Comparison of ENCODE assay signal across 16 cellular contexts in the genomic region with DNA sequence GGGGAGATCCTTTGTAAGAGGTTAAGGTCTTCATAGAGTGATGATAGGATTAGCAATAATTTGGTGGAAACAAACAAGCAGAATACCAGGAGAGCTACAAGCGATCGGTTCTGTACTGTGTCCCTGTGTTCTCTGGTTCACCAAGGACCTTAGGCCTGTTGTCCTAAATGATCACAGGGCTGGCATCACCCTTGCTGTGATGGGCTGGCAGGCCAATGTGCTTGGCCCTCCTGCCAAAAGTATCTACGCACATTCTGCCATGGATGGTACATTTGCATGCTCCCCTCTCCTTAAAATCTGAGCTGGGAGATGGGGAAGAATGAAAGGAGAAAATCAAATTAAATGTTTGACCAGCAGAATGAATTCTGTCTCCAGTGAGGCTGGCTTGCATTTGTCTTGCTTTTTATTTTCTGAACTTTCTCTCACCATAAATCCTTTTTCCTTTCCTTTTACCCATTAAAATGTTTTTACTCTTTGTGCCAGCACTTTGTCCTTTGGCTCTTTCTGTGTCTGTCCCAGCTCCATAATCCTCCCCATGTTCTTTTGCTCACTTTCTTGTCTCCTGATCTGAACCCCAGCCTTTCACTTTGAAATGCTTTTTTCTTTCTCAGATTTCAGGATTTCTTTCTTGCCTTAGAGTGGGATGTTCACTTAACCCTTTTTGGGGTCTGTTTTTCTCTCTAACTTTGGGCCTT. TPM values are rescaled to one million over a fixed set of nuclear protein-coding genes. Genes with fewer than 3 reads are reported as not detected.
DNase-seq lines count a peak whose midpoint lies in the region; ATAC-seq and TF ChIP-seq lines count a peak whose summit lies in the region.
"Had no signal": no experiment of that assay in that cellular context is flagged by ENCODE, and none has a peak within 500 bp of the region (broad histone marks: within the 10 kb centered on the region; RNA-seq: fewer than 3 reads in every experiment).

No MANE protein-coding gene starts in this region.

- H3K9ac ChIP-seq in IMR-90 (ENCODE audit: low read depth, low read length), result no peak overlapping the region
- no peak overlapping the region for H3K9ac ChIP-seq in mesendoderm (ENCODE audit: low read length)
- no peak overlapping the region for H3K9ac ChIP-seq in stomach smooth muscle (ENCODE audit: low read length in 2 of 2)

- no peaks in the 10 kb centered on the region for H3K9me3 ChIP-seq in IMR-90 (ENCODE audit: control insufficient read depth, insufficient read depth, low read length)
- no peaks in the 10 kb centered on the region for H3K9me3 ChIP-seq in stomach smooth muscle (ENCODE audit: control insufficient read depth in 2 of 2, low read length in 2 of 2)
- no peaks in the 10 kb centered on the region for H3K9me3 ChIP-seq in HAP-1

- no peak overlapping the region for H3K4me2 ChIP-seq in IMR-90 (ENCODE audit: low read depth, low read length)
- no peak overlapping the region for H3K4me2 ChIP-seq in mesendoderm (ENCODE audit: low read length)

- H2AK5ac ChIP-seq in IMR-90 (ENCODE audit: low read depth, low read length) (peak overlapping the region; percentile 56; the same call in 1 of the 2 replicates), mesendoderm (ENCODE audit: low read length) (no peak overlapping the region)

- CTCF ChIA-PET in IMR-90 (lab: Yijun Ruan, JAX), result no interaction called here

- H3K27ac ChIP-seq in IMR-90 (ENCODE audit: insufficient read depth, low read length) (no peak overlapping the region), coronary artery (peak overlapping the region; percentile 39 to 61), mesendoderm (ENCODE audit: low read depth, low read length) (no peak overlapping the region), stomach smooth muscle (ENCODE audit: low read length) (peak overlapping the region; percentile 24)

- POLR2A ChIA-PET in IMR-90 (lab: Charles Lee; ENCODE audit: unreplicated experiment), result no interaction called here

- in situ Hi-C loops in IMR-90 (cut with MboI; ENCODE audit: low sequenced_read_pairs) (loop anchor here (10.0 kb wide), 1 partner anchor 174 kb away; no protein-coding TSS in a partner anchor), HAP-1 (cut with MboI; ENCODE audit: low sequenced_read_pairs) (loop anchor here (10.0 kb wide), 1 partner anchor 174 kb away; no protein-coding TSS in a partner anchor)

- intact Hi-C loops in IMR-90 (cut with micrococcal nuclease), result loop anchor here (2.0 to 10.0 kb wide), 2 partner anchors 50 to 1196 kb away; no protein-coding TSS in a partner anchor

- DNase-seq in IMR-90 (no peak), coronary artery (ENCODE audit: low spot score) (no peak), mesendoderm (no peak), mucosa of gallbladder (ENCODE audit: low spot score) (no peak), KG1 (lab: John Stamatoyannopoulos, UW) (no peak), HAP-1 (ENCODE audit: low spot score in 2 of 2) (no peak)
- DNase-seq: activated CD4-positive, CD25-positive, alpha-beta regulatory T cell; activated naive CD4-positive, alpha-beta T cell treated with anti-CD3 and anti-CD28 coated beads, Interleukin-2, amount 50 U/mL, for 16 hours; HCEC 1CT; NCI-H1417 treated with DMSO at 0.1 percent for 48 hours; NCI-H510A treated with DMSO at 0.1 percent for 48 hours; stimulated activated CD4-positive, alpha-beta T cell treated with anti-CD3 and anti-CD28 coated beads, Interleukin-4, amount 100 ng/mL, for 24 hours; SW 1271 had no signal

- no peak for TF ChIP-seq RAD21 in IMR-90 (IDR thresholded peaks at IDR 0.05; ENCODE audit: low read length)

- dilution Hi-C loops in IMR-90 (cut with HindIII; ENCODE audit: low sequenced_read_pairs, unreplicated experiment), result no loop called here

- TF ChIP-seq POLR2A in IMR-90 (IDR thresholded peaks at IDR 0.05; ENCODE audit: low read depth, low read length), result no peak

- H4K5ac ChIP-seq in IMR-90 (ENCODE audit: low read depth, low read length) (no peak overlapping the region; the same call in 1 of the 2 replicates), mesendoderm (ENCODE audit: low read length) (no peak overlapping the region)

- peaks cover 17% of the 10 kb centered on the region for H3K79me2 ChIP-seq in mesendoderm (ENCODE audit: control insufficient read depth, insufficient read depth, low read length)

- H3K4me1 ChIP-seq in IMR-90 (ENCODE audit: control insufficient read depth, insufficient read depth, low read length) (peaks cover 20% of the 10 kb centered on the region), mesendoderm (ENCODE audit: control insufficient read depth, low read depth, low read length) (peaks cover 8% of the 10 kb centered on the region), stomach smooth muscle (ENCODE audit: control insufficient read depth, insufficient read depth, low read length) (peaks cover 63% of the 10 kb centered on the region), HAP-1 (peaks cover 23% of the 10 kb centered on the region)

- H2BK5ac ChIP-seq in IMR-90 (ENCODE audit: low read depth, low read length, poor library complexity, severe bottlenecking) (no peak overlapping the region), mesendoderm (ENCODE audit: low read length) (no peak overlapping the region)

- H2BK15ac ChIP-seq in IMR-90 (ENCODE audit: low read depth, low read length) (no peak overlapping the region; the same call in 2 of the 3 replicates), mesendoderm (replicated peaks; ENCODE audit: low read depth) (no peak overlapping the region)

- H3K79me1 ChIP-seq in IMR-90 (ENCODE audit: low read depth in 1 of 2, low read length in 2 of 2) (peaks cover 8 to 23% of the 10 kb centered on the region in 2 experiments; a peak in 3 of 4 replicates), mesendoderm (ENCODE audit: low read length) (peaks cover 12% of the 10 kb centered on the region)

- TF ChIP-seq CTCF in IMR-90 (conservative IDR thresholded peaks at IDR 0.05; ENCODE audit: low read depth, low read length) (no peak), coronary artery (IDR thresholded peaks at IDR 0.05) (no peak)

- H3K18ac ChIP-seq in IMR-90 (ENCODE audit: low read depth, low read length) (no peak overlapping the region), mesendoderm (ENCODE audit: low read length) (peak overlapping the region; percentile 32)

- H3K56ac ChIP-seq in IMR-90 (ENCODE audit: extremely low read depth, insufficient read depth, low read length), result no peak overlapping the region
- H3K56ac ChIP-seq in mesendoderm (ENCODE audit: low read length), result peak overlapping the region; percentile 11

- no TSS peak for BruUV-seq in IMR-90 (replicated peaks; lab: Mats Ljungman, UMichigan)

- H2AFZ ChIP-seq in IMR-90 (replicated peaks; ENCODE audit: low read length, poor library complexity), result no peak overlapping the region

- H3K23ac ChIP-seq in IMR-90 (ENCODE audit: low read depth, low read length) (no peak overlapping the region), mesendoderm (ENCODE audit: low read length) (no peak overlapping the region)

- H3K36me3 ChIP-seq in IMR-90 (ENCODE audit: control insufficient read depth, insufficient read depth, low read length), result peaks cover 5% of the 10 kb centered on the region; the same call in 1 of the 2 replicates
- no peaks in the 10 kb centered on the region for H3K36me3 ChIP-seq in mesendoderm (ENCODE audit: control insufficient read depth, insufficient read depth, low read length)
- H3K36me3 ChIP-seq in stomach smooth muscle (ENCODE audit: control insufficient read depth in 2 of 2, insufficient read depth in 2 of 2, low read length in 2 of 2), result peaks cover 0 to 4% of the 10 kb centered on the region in 2 donors
- H3K36me3 ChIP-seq in HAP-1 (replicated peaks), result no peaks in the 10 kb centered on the region

- no peak overlapping the region for H3K4me3 ChIP-seq in IMR-90 (ENCODE audit: insufficient read depth, low read depth, low read length)
- H3K4me3 ChIP-seq in coronary artery, result no peak overlapping the region
- H3K4me3 ChIP-seq in mesendoderm (ENCODE audit: low read length), result no peak overlapping the region
- H3K4me3 ChIP-seq in stomach smooth muscle (ENCODE audit: low read length in 2 of 2), result no peak overlapping the region
- no peak overlapping the region for H3K4me3 ChIP-seq in HAP-1
- H3K4me3 ChIP-seq: K562 had no signal

- peak overlapping the region; percentile 34; the same call in 1 of the 2 replicates for H4K91ac ChIP-seq in IMR-90 (ENCODE audit: insufficient read depth, low read depth, low read length)

- H2BK120ac ChIP-seq in IMR-90 (ENCODE audit: low read depth, low read length) (no peak overlapping the region), mesendoderm (ENCODE audit: low read depth, low read length) (no peak overlapping the region)

- H3K9me1 ChIP-seq in IMR-90 (ENCODE audit: insufficient read depth, low read length), result peaks cover 9% of the 10 kb centered on the region

- H4K8ac ChIP-seq in IMR-90 (ENCODE audit: low read depth in 2 of 2, low read length in 2 of 2) (no peak overlapping the region), mesendoderm (ENCODE audit: low read depth, low read length) (no peak overlapping the region)

- H3K27me3 ChIP-seq in IMR-90 (ENCODE audit: control insufficient read depth, insufficient read depth, low read length) (no peaks in the 10 kb centered on the region), mesendoderm (ENCODE audit: insufficient read depth, low read length, poor library complexity) (no peaks in the 10 kb centered on the region), stomach smooth muscle (ENCODE audit: control insufficient read depth in 1 of 2, insufficient read depth in 2 of 2, low read length in 2 of 2) (no peaks in the 10 kb centered on the region), HAP-1 (ENCODE audit: low read depth) (no peaks in the 10 kb centered on the region)

- no peaks in the 10 kb centered on the region for H4K20me1 ChIP-seq in IMR-90 (ENCODE audit: insufficient read depth, low read length)

- H2BK20ac ChIP-seq in IMR-90 (ENCODE audit: low read depth, low read length), result no peak overlapping the region

- H3K4ac ChIP-seq in IMR-90 (ENCODE audit: low read depth, low read length) (peak overlapping the region; percentile 7; the same call in 1 of the 2 replicates), mesendoderm (ENCODE audit: low read depth, low read length) (no peak overlapping the region)

- WGBS in IMR-90 (ENCODE audit: extremely low coverage in 2 of 2, insufficient read length in 1 of 2), 2 experiments, result no CpG with 5 or more reads among the region's 3 CpGs
- no CpG with 5 or more reads among the region's 3 CpGs for WGBS in mesendoderm (ENCODE audit: extremely low coverage, insufficient coverage, low lambda C conversion rate)

- no peak overlapping the region for H3K14ac ChIP-seq in IMR-90 (replicated peaks; ENCODE audit: low read depth, low read length)

- ATAC-seq in IMR-90 (ENCODE audit: low read depth) (no peak), GM19467 (IDR thresholded peaks at IDR 0.05; ENCODE audit: unreplicated experiment) (no peak)

- no peak overlapping the region for H2AK9ac ChIP-seq in IMR-90 (replicated peaks; ENCODE audit: low read depth, low read length, poor library complexity)

TF ChIP-seq in IMR-90, 13 proteins besides CTCF, POLR2A, EP300 and RAD21 (continues in another document):
- no peak for TF ChIP-seq MXI1 (IDR thresholded peaks at IDR 0.05; ENCODE audit: borderline replicate concordance, low read depth, low read length)

RNA-seq across cellular contexts. Expression of a gene that starts 51.7 kb away (rescaled TPM):
- total RNA-seq in IMR-90 (2012; rRNA removed) (17.5 and 17.9 TPM in 2 replicates), mucosa of gallbladder (175 TPM)
- 12.3 and 13.9 TPM in 2 replicates for polyA plus RNA-seq in IMR-90 (2012; rRNA removed)
- 7.1 and 11.7 TPM in 2 replicates for polyA plus RNA-seq in IMR-90 (2012; cell fraction: cytosol; rRNA removed)
- 8.2 and 17.8 TPM in 2 replicates for polyA plus RNA-seq in IMR-90 (2012; cell fraction: nucleus; rRNA removed; ENCODE audit: low replicate concordance)
- polyA plus RNA-seq in mesendoderm (2013, experiment 1 of 2), result 43.0 TPM
- polyA plus RNA-seq in mesendoderm (2013, experiment 2 of 2), result 42.7 TPM

Comparison
In these comparisons a context has a peak if more than half of its experiments do, and no peak if none do; other contexts are left out.
1. H3K27ac ChIP-seq: peak in coronary artery (2 of 2) and stomach smooth muscle (single experiment); none in IMR-90 (single experiment) and mesendoderm (single experiment).